Comparison of ENCODE assay signal across 27 cellular contexts in the genomic region with DNA sequence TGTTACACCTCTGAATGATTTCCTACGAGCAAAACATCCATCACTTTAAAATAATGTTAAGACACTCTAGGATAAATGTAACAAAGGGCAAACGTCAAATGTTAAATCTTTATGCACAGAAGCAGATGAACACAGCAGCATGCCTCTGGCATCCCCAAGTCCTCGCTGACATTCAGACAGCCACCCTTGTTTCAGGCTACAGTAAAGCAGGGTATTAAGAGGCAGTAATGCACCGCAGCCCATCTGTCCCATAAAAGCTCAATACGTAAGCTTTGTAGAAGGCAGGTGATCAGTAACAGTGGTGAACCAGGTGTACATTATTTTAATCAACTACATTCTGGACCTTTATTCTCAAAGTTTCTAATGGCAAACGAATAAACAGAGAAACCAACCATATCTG.
DNase-seq lines count a peak whose midpoint lies in the region; ATAC-seq, FAIRE-seq and TF ChIP-seq lines count a peak whose summit lies in the region.
"Had no signal": no experiment of that assay in that cellular context is flagged by ENCODE, and none has a peak within 500 bp of the region (broad histone marks: within the 10 kb centered on the region; RNA-seq: fewer than 3 reads in every experiment).

No MANE protein-coding gene starts in this region.

- peak; percentile 61 for DNase-seq in D341Med (ENCODE audit: low spot score)
- DNase-seq in GM12891 (ENCODE audit: insufficient read length, low spot score), result no peak
- DNase-seq in T-helper 17 cell, result no peak
- DNase-seq in astrocyte (ENCODE audit: low read depth), result no peak
- no peak for DNase-seq in RPMI8226
- no peak for DNase-seq in CD4-positive, alpha-beta T cell
- DNase-seq in effector memory CD4-positive, alpha-beta T cell, result no peak
- DNase-seq: 8988T; ACHN; AML-193; BE2C; Calu3; CD4-positive, alpha-beta memory T cell; COR-L47; DMS 273 treated with DMSO at 0.1 percent for 48 hours; DMS79; GDM1; GOT3 had no signal

- CTCF ChIA-PET in CD4-positive, alpha-beta T cell (lab: Charles Lee), result no interaction called here

- H3K9me3 ChIP-seq in T-helper 17 cell (ENCODE audit: control insufficient read depth, low read length, poor library complexity, severe bottlenecking) (no peaks in the 10 kb centered on the region), astrocyte (ENCODE audit: insufficient read depth, low read depth, low read length) (no peaks in the 10 kb centered on the region)
- H3K9me3 ChIP-seq in CD4-positive, alpha-beta T cell (ENCODE audit: control insufficient read depth, low read length), result no peaks in the 10 kb centered on the region
- no peaks in the 10 kb centered on the region for H3K9me3 ChIP-seq in effector memory CD4-positive, alpha-beta T cell (ENCODE audit: control insufficient read depth, low read length)
- H3K9me3 ChIP-seq: A549; BE2C; BLaER1 treated with 17β-estradiol and CSF1 and Interleukin-3, amounts not matched to agents 10 nM and 100 nM; HAP-1 had no signal

- H3K79me2 ChIP-seq in astrocyte (ENCODE audit: insufficient read depth, low read length), result no peaks in the 10 kb centered on the region

- peaks cover 17% of the 10 kb centered on the region for H3K4me1 ChIP-seq in astrocyte (ENCODE audit: insufficient read depth, low read length)
- no peaks in the 10 kb centered on the region for H3K4me1 ChIP-seq in effector memory CD4-positive, alpha-beta T cell (ENCODE audit: control insufficient read depth, insufficient read depth, low read length, poor library complexity, severe bottlenecking)
- H3K4me1 ChIP-seq: BE2C, HAP-1 had no signal

- H3K27ac ChIP-seq in astrocyte (ENCODE audit: low read depth, low read length), result no peak overlapping the region
- no peak overlapping the region for H3K27ac ChIP-seq in CD4-positive, alpha-beta T cell (ENCODE audit: low read depth, low read length)
- no peak overlapping the region for H3K27ac ChIP-seq in effector memory CD4-positive, alpha-beta T cell (ENCODE audit: insufficient read depth, low read length, poor library complexity, severe bottlenecking)
- H3K27ac ChIP-seq: A549; BLaER1 treated with 17β-estradiol and CSF1 and Interleukin-3, amounts not matched to agents 10 nM and 100 nM had no signal

- no peak overlapping the region for H3K9ac ChIP-seq in astrocyte (ENCODE audit: low read length)
- H3K9ac ChIP-seq: BLaER1 treated with 17β-estradiol and CSF1 and Interleukin-3, amounts not matched to agents 10 nM and 100 nM had no signal

- POLR2A ChIA-PET in CD4-positive, alpha-beta T cell (lab: Charles Lee), result no interaction called here

- ATAC-seq in T-helper 17 cell (no peak), HG02642 (IDR thresholded peaks at IDR 0.05; ENCODE audit: poor library complexity, unreplicated experiment) (no peak)
- no peak for ATAC-seq in CD4-positive, alpha-beta T cell (ENCODE audit: poor library complexity)
- ATAC-seq: A549, GM12878 had no signal

- no peak overlapping the region for H3K4me3 ChIP-seq in astrocyte (ENCODE audit: insufficient read depth, low read depth, low read length)
- H3K4me3 ChIP-seq in effector memory CD4-positive, alpha-beta T cell (ENCODE audit: insufficient read depth, low read depth, low read length, poor library complexity, severe bottlenecking), result no peak overlapping the region
- H3K4me3 ChIP-seq: A549; BLaER1 treated with 17β-estradiol and CSF1 and Interleukin-3, amounts not matched to agents 10 nM and 100 nM; GM12878; HAP-1 had no signal

- no peak for TF ChIP-seq CTCF in astrocyte (IDR thresholded peaks at IDR 0.05; ENCODE audit: insufficient read depth, low read depth, low read length)
- TF ChIP-seq CTCF in CD4-positive, alpha-beta T cell (IDR thresholded peaks at IDR 0.05), result no peak

- no peaks in the 10 kb centered on the region for H3K27me3 ChIP-seq in astrocyte (ENCODE audit: insufficient read depth, low read length)
- H3K27me3 ChIP-seq in CD4-positive, alpha-beta T cell (ENCODE audit: control insufficient read depth, insufficient read depth, low read length), result no peaks in the 10 kb centered on the region
- H3K27me3 ChIP-seq in effector memory CD4-positive, alpha-beta T cell (replicated peaks; ENCODE audit: control insufficient read depth, insufficient read depth, low read length, poor library complexity, severe bottlenecking), result no peaks in the 10 kb centered on the region
- H3K27me3 ChIP-seq: BE2C; BLaER1 treated with 17β-estradiol and CSF1 and Interleukin-3, amounts not matched to agents 10 nM and 100 nM had no signal

- H3K27me3 Mint-ChIP-seq in T-helper 17 cell, result no peaks in the 10 kb centered on the region
- no peaks in the 10 kb centered on the region for H3K27me3 Mint-ChIP-seq in astrocyte (ENCODE audit: low read depth, unreplicated experiment)
- no peaks in the 10 kb centered on the region for H3K27me3 Mint-ChIP-seq in CD4-positive, alpha-beta T cell
- H3K27me3 Mint-ChIP-seq: CD4-positive, alpha-beta memory T cell had no signal

- FAIRE-seq in GM12891 (lab: Jason Lieb, UNC) (peak; percentile 51), astrocyte (lab: Jason Lieb, UNC) (peak; percentile 52)
- FAIRE-seq: A549, GM12878, GM18507, H54 had no signal

- H3K36me3 Mint-ChIP-seq in T-helper 17 cell (ENCODE audit: low read depth) (no peaks in the 10 kb centered on the region), astrocyte (ENCODE audit: low read depth, unreplicated experiment) (no peaks in the 10 kb centered on the region)
- H3K36me3 Mint-ChIP-seq in CD4-positive, alpha-beta T cell (ENCODE audit: low read depth), result no peaks in the 10 kb centered on the region
- H3K36me3 Mint-ChIP-seq: CD14-positive monocyte; CD4-positive, alpha-beta memory T cell had no signal

- H3K4me1 Mint-ChIP-seq in T-helper 17 cell, result peaks cover 4% of the 10 kb centered on the region
- peaks cover 18% of the 10 kb centered on the region for H3K4me1 Mint-ChIP-seq in astrocyte (ENCODE audit: low read depth, unreplicated experiment)
- H3K4me1 Mint-ChIP-seq in CD4-positive, alpha-beta T cell (ENCODE audit: low read depth), result no peaks in the 10 kb centered on the region

- intact Hi-C loops in CD4-positive, alpha-beta T cell (cut with DNase I, micrococcal nuclease), result loop anchor here in 1 of 2 experiments (5.0 kb wide), 2 partner anchors 52 to 1167 kb away; no protein-coding TSS in a partner anchor

- no peak overlapping the region for H2AFZ ChIP-seq in astrocyte (ENCODE audit: low read depth, low read length)

- H3K4me2 ChIP-seq in astrocyte (ENCODE audit: low read length), result no peak overlapping the region
- H3K4me2 ChIP-seq: A549 had no signal

- no peaks in the 10 kb centered on the region for H4K20me1 ChIP-seq in astrocyte (ENCODE audit: insufficient read depth, low read length)

- H3K4me3 Mint-ChIP-seq in T-helper 17 cell, result no peak overlapping the region
- H3K4me3 Mint-ChIP-seq in astrocyte (ENCODE audit: unreplicated experiment), result no peak overlapping the region
- H3K4me3 Mint-ChIP-seq in CD4-positive, alpha-beta T cell, result no peak overlapping the region
- H3K4me3 Mint-ChIP-seq: CD14-positive monocyte; CD4-positive, alpha-beta memory T cell; HFFc6 had no signal

- H3K27ac Mint-ChIP-seq in T-helper 17 cell (peak overlapping the region; percentile 41), astrocyte (ENCODE audit: unreplicated experiment) (no peak overlapping the region)
- H3K27ac Mint-ChIP-seq in CD4-positive, alpha-beta T cell, result no peak overlapping the region
- H3K27ac Mint-ChIP-seq: CD14-positive monocyte had no signal

- no peak for TF ChIP-seq POLR2A in GM12891 (IDR thresholded peaks at IDR 0.05; ENCODE audit: low read depth, low read length)

- H3K9me3 Mint-ChIP-seq in astrocyte (ENCODE audit: unreplicated experiment), result no peaks in the 10 kb centered on the region
- H3K9me3 Mint-ChIP-seq in CD4-positive, alpha-beta T cell, result no peaks in the 10 kb centered on the region
- H3K9me3 Mint-ChIP-seq: CD14-positive monocyte; CD4-positive, alpha-beta memory T cell; HFFc6 had no signal

- no peaks in the 10 kb centered on the region for H3K36me3 ChIP-seq in astrocyte (ENCODE audit: insufficient read depth, low read length)
- no peaks in the 10 kb centered on the region for H3K36me3 ChIP-seq in effector memory CD4-positive, alpha-beta T cell (ENCODE audit: control insufficient read depth, insufficient read depth, low read length)
- H3K36me3 ChIP-seq: BE2C, HAP-1 had no signal

TF ChIP-seq in GM12891, 5 proteins besides CTCF, POLR2A, EP300 and RAD21:
- TF ChIP-seq TAF1 (IDR thresholded peaks at IDR 0.05; ENCODE audit: low read depth, low read length) (no peak), SPI1 (IDR thresholded peaks at IDR 0.05; ENCODE audit: low read depth, low read length) (no peak)
